In the genomic region with DNA sequence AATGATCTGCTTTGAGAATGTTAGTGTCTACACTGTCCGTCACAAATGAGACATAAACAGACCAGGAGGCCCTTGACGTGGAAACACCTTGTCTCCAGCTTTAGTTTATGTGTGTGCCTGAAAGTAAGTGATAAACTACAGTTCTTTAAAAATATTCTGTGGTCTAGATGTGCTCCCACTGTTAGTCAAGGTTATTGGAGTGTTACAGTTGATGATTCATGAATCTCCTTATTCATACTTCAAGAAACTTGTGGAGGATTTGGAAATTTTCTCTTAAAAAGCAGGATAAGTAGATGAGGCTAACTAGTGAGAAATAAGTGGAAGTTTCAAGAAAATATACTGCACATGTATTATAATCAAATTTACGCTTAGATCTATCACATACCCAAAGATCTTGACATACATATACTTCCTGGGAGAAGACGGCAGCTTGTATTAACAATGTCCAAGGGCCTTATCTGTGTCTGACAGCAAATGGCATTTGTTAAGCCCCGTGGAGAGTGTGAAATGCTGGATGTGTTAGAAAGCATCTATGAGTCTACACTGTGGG, we compare ENCODE assay signal across 22 cellular contexts.
DNase-seq lines count a peak whose midpoint lies in the region; ATAC-seq and TF ChIP-seq lines count a peak whose summit lies in the region.
"Had no signal": no experiment of that assay in that cellular context is flagged by ENCODE, and none has a peak within 500 bp of the region (broad histone marks: within the 10 kb centered on the region; RNA-seq: fewer than 3 reads in every experiment).

No MANE protein-coding gene starts in this region.

- no peak overlapping the region for H3K23ac ChIP-seq in mesenchymal stem cell (ENCODE audit: low read length in 2 of 2)

- H3K18ac ChIP-seq in mesenchymal stem cell (ENCODE audit: low read depth in 1 of 2, low read length in 2 of 2): no peak overlapping the region

- WGBS in mesenchymal stem cell: 7% methylated on average over 3 of the region's 5 CpGs
- WGBS in heart left ventricle, 4 donors: 32 to 53% (median 44%) methylated on average over 5 of the region's 5 CpGs

- no peaks in the 10 kb centered on the region for H3K27me3 Mint-ChIP-seq in Caco-2 (ENCODE audit: insufficient read depth, unreplicated experiment)

- H3K9me3 ChIP-seq in mesenchymal stem cell (ENCODE audit: control insufficient read depth, low read length): no peaks in the 10 kb centered on the region
- H3K9me3 ChIP-seq in heart left ventricle: no peaks in the 10 kb centered on the region
- no peaks in the 10 kb centered on the region for H3K9me3 ChIP-seq in Caco-2
- H3K9me3 ChIP-seq: ascending aorta, lower lobe of right lung, right atrium auricular region, SJCRH30, thyroid gland had no signal

- no peak overlapping the region for H2BK120ac ChIP-seq in mesenchymal stem cell (ENCODE audit: low read depth, low read length)

- H2AK5ac ChIP-seq in mesenchymal stem cell (ENCODE audit: low read length, severe bottlenecking): no peak overlapping the region

- TF ChIP-seq POLR2A in heart left ventricle (IDR thresholded peaks at IDR 0.05): no peak

- H3K27ac Mint-ChIP-seq in Caco-2 (ENCODE audit: unreplicated experiment): no peak overlapping the region

- H3K9me3 Mint-ChIP-seq in Caco-2 (ENCODE audit: unreplicated experiment): no peaks in the 10 kb centered on the region

- POLR2A ChIA-PET in Caco-2 (lab: Charles Lee): no interaction called here

- no peak overlapping the region for H3K4me3 Mint-ChIP-seq in Caco-2 (ENCODE audit: unreplicated experiment)
- H3K4me3 Mint-ChIP-seq: T-helper 17 cell had no signal

- H4K91ac ChIP-seq in mesenchymal stem cell (ENCODE audit: low read length): no peak overlapping the region

- H3K36me3 ChIP-seq in mesenchymal stem cell (ENCODE audit: control insufficient read depth in 1 of 2, insufficient read depth in 2 of 2, low read depth in 1 of 2, low read length in 2 of 2) (no peaks in the 10 kb centered on the region), heart left ventricle (no peaks in the 10 kb centered on the region), Caco-2 (ENCODE audit: control insufficient read depth, insufficient read depth, low read length) (no peaks in the 10 kb centered on the region)
- H3K36me3 ChIP-seq: ascending aorta, lower lobe of right lung, right atrium auricular region, SJCRH30, thyroid gland had no signal

- BruUV-seq in Caco-2 (replicated peaks; lab: Mats Ljungman, UMichigan): no TSS peak

- H3K4me3 ChIP-seq in choroid plexus epithelial cell (ENCODE audit: low read depth, low read length) (no peak overlapping the region), mesenchymal stem cell (ENCODE audit: insufficient read depth in 1 of 2, low read depth in 1 of 2, low read length in 2 of 2) (no peak overlapping the region), heart left ventricle (no peak overlapping the region), Caco-2 (ENCODE audit: low read depth, low read length) (no peak overlapping the region), dorsolateral prefrontal cortex (no peak overlapping the region)
- H3K4me3 ChIP-seq: ascending aorta, lower lobe of right lung, right atrium auricular region, SJCRH30, thyroid gland had no signal

- no peak overlapping the region for H3K27ac ChIP-seq in mesenchymal stem cell (ENCODE audit: low read length, poor library complexity, severe bottlenecking)
- H3K27ac ChIP-seq in heart left ventricle: no peak overlapping the region
- H3K27ac ChIP-seq in dorsolateral prefrontal cortex: no peak overlapping the region
- H3K27ac ChIP-seq: ascending aorta, lower lobe of right lung, right atrium auricular region, SJCRH30 had no signal

- no peak for ATAC-seq in heart left ventricle
- ATAC-seq: lower lobe of right lung, T-helper 17 cell had no signal

- no peak overlapping the region for H4K8ac ChIP-seq in mesenchymal stem cell (ENCODE audit: low read length)

- TF ChIP-seq CTCF in choroid plexus epithelial cell (conservative IDR thresholded peaks at IDR 0.05; ENCODE audit: low read depth, low read length) (no peak), heart left ventricle (IDR thresholded peaks at IDR 0.05) (no peak), Caco-2 (IDR thresholded peaks at IDR 0.05; ENCODE audit: insufficient read depth in 1 of 2, low read depth in 1 of 2, low read length in 1 of 2, severe bottlenecking in 1 of 2, unreplicated experiment in 1 of 2) (no peak), dorsolateral prefrontal cortex (IDR thresholded peaks at IDR 0.05 in 54 of 56, conservative IDR thresholded peaks at IDR 0.05 in 2 of 56; ENCODE audit: low read depth in 1 of 56, partially characterized antibody in 56 of 56) (no peak)

- no peak overlapping the region for H3K14ac ChIP-seq in mesenchymal stem cell (ENCODE audit: low read length in 2 of 2)

- DNase-seq in EL (peak; percentile 17), OCI-M2 (lab: John Stamatoyannopoulos, UW; ENCODE audit: unreplicated experiment) (peak; percentile 56), choroid plexus epithelial cell (ENCODE audit: low read depth) (peak; percentile 17), mesenchymal stem cell (peak; percentile 69), cerebellar nuclear complex (lab: John Stamatoyannopoulos, UW) (no peak), heart left ventricle (no peak), Caco-2 (no peak), dorsolateral prefrontal cortex (no peak)
- DNase-seq: activated CD4-positive, alpha-beta T cell treated with anti-CD3 and anti-CD28 coated beads, Interleukin-2, amount 50 U/mL, for 48 hours; activated naive CD4-positive, alpha-beta T cell treated with Interleukin-2 at 50 U/mL for 16 hours; AML-193; COR-L47; cortex of kidney; head of caudate nucleus; lower lobe of right lung; NCI-H146; occipital lobe; SJCRH30; T-helper 17 cell; thyroid gland had no signal

- H2BK5ac ChIP-seq in mesenchymal stem cell (ENCODE audit: low read depth, low read length, poor library complexity, severe bottlenecking): no peak overlapping the region

- H2AFZ ChIP-seq in mesenchymal stem cell (ENCODE audit: low read depth, low read length): no peak overlapping the region

- no peak overlapping the region for H2BK12ac ChIP-seq in mesenchymal stem cell (ENCODE audit: low read length in 2 of 2)

- no peaks in the 10 kb centered on the region for H3K36me3 Mint-ChIP-seq in Caco-2 (ENCODE audit: insufficient read depth, unreplicated experiment)

- intact Hi-C loops in heart left ventricle (cut with DNase I) (no loop called here), Caco-2 (cut with micrococcal nuclease; ENCODE audit: unreplicated experiment) (no loop called here), dorsolateral prefrontal cortex (cut with DNase I) (no loop called here)

- no peak overlapping the region for H2BK15ac ChIP-seq in mesenchymal stem cell (ENCODE audit: low read depth, poor library complexity, severe bottlenecking)

- H3K4me2 ChIP-seq in mesenchymal stem cell (ENCODE audit: low read length, poor library complexity, severe bottlenecking): no peak overlapping the region

- CTCF ChIA-PET in Caco-2 (lab: Charles Lee): no interaction called here

- H3K4ac ChIP-seq in mesenchymal stem cell (ENCODE audit: low read depth in 1 of 2, low read length in 2 of 2): no peak overlapping the region

- H3K79me1 ChIP-seq in mesenchymal stem cell (replicated peaks; ENCODE audit: low read length, poor library complexity, severe bottlenecking): no peaks in the 10 kb centered on the region

- H3K27me3 ChIP-seq in mesenchymal stem cell (ENCODE audit: control insufficient read depth in 1 of 2, insufficient read depth in 1 of 2, low read length in 2 of 2) (no peaks in the 10 kb centered on the region), heart left ventricle (peaks cover 0 to 7% (median 0%) of the 10 kb centered on the region in 9 donors), Caco-2 (replicated peaks; ENCODE audit: control insufficient read depth, insufficient read depth, low read length) (no peaks in the 10 kb centered on the region), dorsolateral prefrontal cortex (peaks cover 0 to 4% (median 0%) of the 10 kb centered on the region in 45 donors)
- H3K27me3 ChIP-seq: ascending aorta, right atrium auricular region, SJCRH30, thyroid gland had no signal

- H3K4me1 Mint-ChIP-seq in Caco-2 (ENCODE audit: low read depth, unreplicated experiment): no peaks in the 10 kb centered on the region
- H3K4me1 Mint-ChIP-seq: T-helper 17 cell had no signal

- H3K9ac ChIP-seq in mesenchymal stem cell (ENCODE audit: low read length): no peak overlapping the region

- H3K4me1 ChIP-seq in mesenchymal stem cell (ENCODE audit: control insufficient read depth, insufficient read depth, low read depth, low read length) (no peaks in the 10 kb centered on the region), heart left ventricle (no peaks in the 10 kb centered on the region), Caco-2 (no peaks in the 10 kb centered on the region)
- H3K4me1 ChIP-seq: ascending aorta, lower lobe of right lung, right atrium auricular region, SJCRH30 had no signal

Comparison
In these comparisons a context has a peak if more than half of its experiments do, and no peak if none do; other contexts are left out.
1. DNase-seq: peak in EL (single experiment), OCI-M2 (single experiment), choroid plexus epithelial cell (single experiment) and mesenchymal stem cell (single experiment); none in cerebellar nuclear complex (0 of 2), heart left ventricle (0 of 5), Caco-2 (0 of 2) and dorsolateral prefrontal cortex (0 of 10).